In genomic region chr17:76501018-76501826, GRCh38 we compare ENCODE assay signal across 8 cellular contexts. TPM values are rescaled to one million over a fixed set of nuclear protein-coding genes. Genes with fewer than 3 reads are reported as not detected.
DNase-seq lines count a peak whose midpoint lies in the region; ATAC-seq and TF ChIP-seq lines count a peak whose summit lies in the region.

Gene RHBDF2, minus strand, starts transcription at chr17:76501423. Its CDS starts 19,899 bp downstream, at chr17:76481524.

- peak within 1 kb of the TSS; percentile 80 to 87 (median 85) for H3K27ac ChIP-seq in transverse colon

- DNase-seq in GM04504 (ENCODE audit: low read depth) (peak; percentile 44), HEK293T (ENCODE audit: extremely low spot score) (peak; percentile 97), NCI-H1048 (lab: John Stamatoyannopoulos, UW) (peak; percentile 50), T follicular helper cell (ENCODE audit: low read depth) (peak; percentile 91), Right ventricle myocardium inferior (ENCODE audit: missing footprints) (peak; percentile 97), pons (ENCODE audit: low spot score) (peak; percentile 68), transverse colon (peak; percentile 96)
- DNase-seq in activated naive CD8-positive, alpha-beta T cell treated with anti-CD3 and anti-CD28 coated beads, Interleukin-2, amount 50 U/mL, for 16 hours (ENCODE audit: low read depth, low spot score), result peak; percentile 87

- in situ Hi-C loops in transverse colon (cut with MboI; ENCODE audit: low pct_ligation_motif_present in 1 of 4, low pct_unique_long_range_greater_than_20kb in 1 of 4, low sequenced_read_pairs in 3 of 4), result no loop called here

- H3K27me3 ChIP-seq in transverse colon, result no peaks in the 10 kb centered on the region

- 2% methylated on average over 36 of the region's 72 CpGs; no CpG with 5 or more reads in 1 of the 2 donors for WGBS in transverse colon (ENCODE audit: low coverage in 1 of 2), 2 donors

- peaks cover 15 to 46% (median 23%) of the 10 kb centered on the region in 4 donors for H3K4me1 ChIP-seq in transverse colon

- POLR2A ChIA-PET in HEK293T (lab: Yijun Ruan, JAX), result interaction anchor here (0.7 to 1.0 kb wide), 4 partner anchors 11 to 170 kb away, joined by 3 read pairs; no protein-coding TSS in a partner anchor

- peak within 1 kb of the TSS; percentile 56 to 78 (median 72) for H3K4me3 ChIP-seq in transverse colon

- TF ChIP-seq EP300 in transverse colon (IDR thresholded peaks at IDR 0.05; ENCODE audit: low read depth), result no peak

- peak; percentile 55 for TF ChIP-seq POLR2A in transverse colon (IDR thresholded peaks at IDR 0.05)

- H3K36me3 ChIP-seq in transverse colon, result no peaks in the 10 kb centered on the region

- CTCF ChIA-PET in HEK293T (lab: Yijun Ruan, JAX), result interaction anchor here (0.8 kb wide), 1 partner anchor 56 kb away, joined by 3 read pairs; no protein-coding TSS in a partner anchor

- no peaks in the 10 kb centered on the region for H3K9me3 ChIP-seq in transverse colon

- TF ChIP-seq CTCF in transverse colon (IDR thresholded peaks at IDR 0.05), result no peak

- peak; percentile 88 for ATAC-seq in Right ventricle myocardium inferior

- intact Hi-C loops in Right ventricle myocardium inferior (cut with DNase I), result loop anchor here (5.0 kb wide), 1 partner anchor 94 kb away; no protein-coding TSS in a partner anchor
- intact Hi-C loops in transverse colon (cut with DNase I; ENCODE audit: low total_unique reads), result loop anchor here (10.0 kb wide), 1 partner anchor 196 kb away; the partner anchor contains the start of gene QRICH2

TF ChIP-seq in HEK293T, 16 proteins besides CTCF, POLR2A, EP300 and RAD21:
- TF ChIP-seq TARDBP (IDR thresholded peaks at IDR 0.05) (no peak), FOXM1 (IDR thresholded peaks at IDR 0.05; ENCODE audit: borderline replicate concordance) (no peak), LEF1 (IDR thresholded peaks at IDR 0.05; ENCODE audit: borderline replicate concordance) (peak; percentile 81; the same call in 1 of the 2 replicates), ZNF384 (IDR thresholded peaks at IDR 0.05) (no peak), FOXA1 (IDR thresholded peaks at IDR 0.05) (no peak), FOXK2 (IDR thresholded peaks at IDR 0.05) (no peak), SUZ12 (IDR thresholded peaks at IDR 0.05) (no peak)

RNA-seq across cellular contexts. Expression of gene RHBDF2, which starts in this region (rescaled TPM):
- total RNA-seq in Right ventricle myocardium inferior, result 17.9 TPM
- total RNA-seq in transverse colon, result 10 to 100 TPM; 11.3 to 47.4 (median 23.2) TPM

Comparison
In these comparisons a context has a peak if more than half of its experiments do, and no peak if none do; other contexts are left out.
1. Peak in every context shown above with its lines: DNase-seq, ATAC-seq, H3K4me3 ChIP-seq and H3K27ac ChIP-seq.
2. DNase-seq: peak in every context shown above with its lines; median percentile 97 in HEK293T; 97 in Right ventricle myocardium inferior; 96 in transverse colon; 91 in T follicular helper cell; 87 in activated naive CD8-positive, alpha-beta T cell treated with anti-CD3 and anti-CD28 coated beads, Interleukin-2, amount 50 U/mL, for 16 hours; 68 in pons; 50 in NCI-H1048; 44 in GM04504.